27 cellular contexts compared by ENCODE assay signal in genomic region chrX:92270936-92271655, GRCh38.
DNase-seq lines count a peak whose midpoint lies in the region; ATAC-seq and TF ChIP-seq lines count a peak whose summit lies in the region.
"Had no signal": no experiment of that assay in that cellular context is flagged by ENCODE, and none has a peak within 500 bp of the region (broad histone marks: within the 10 kb centered on the region; RNA-seq: fewer than 3 reads in every experiment).

No MANE protein-coding gene starts in this region.

- H3K9me3 ChIP-seq in HUES48 (ENCODE audit: control insufficient read depth, insufficient read depth, low read length) (no peaks in the 10 kb centered on the region), iPS-18a (ENCODE audit: control insufficient read depth, low read depth, low read length) (no peaks in the 10 kb centered on the region)
- H3K9me3 ChIP-seq: tibial nerve had no signal

- H3K27ac ChIP-seq in HUES48 (ENCODE audit: low read depth, low read length) (peak overlapping the region; percentile 96), iPS-18a (ENCODE audit: low read length) (peak overlapping the region; percentile 92)
- H3K27ac ChIP-seq: foreskin keratinocyte had no signal

- peak overlapping the region; percentile 13; the same call in 1 of the 2 replicates for H3K4me3 Mint-ChIP-seq in WTC11
- H3K4me3 Mint-ChIP-seq: activated CD4-positive, alpha-beta memory T cell treated with anti-CD3 and anti-CD28 coated beads for 36 hours; activated naive CD8-positive, alpha-beta T cell treated with anti-CD3 and anti-CD28 coated beads for 36 hours; CD4-positive, CD25-positive, alpha-beta regulatory T cell; neural crest cell; stimulated activated naive CD8-positive, alpha-beta T cell treated with anti-CD3 and anti-CD28 coated beads, Interleukin-15, amount 100 ng/mL, for 72 hours had no signal

- H3K27ac Mint-ChIP-seq in WTC11, result peak overlapping the region; percentile 97
- H3K27ac Mint-ChIP-seq: activated CD4-positive, alpha-beta memory T cell treated with anti-CD3 and anti-CD28 coated beads for 36 hours; activated naive CD8-positive, alpha-beta T cell treated with anti-CD3 and anti-CD28 coated beads for 36 hours; CD4-positive, CD25-positive, alpha-beta regulatory T cell; stimulated activated naive CD8-positive, alpha-beta T cell treated with anti-CD3 and anti-CD28 coated beads, Interleukin-15, amount 100 ng/mL, for 72 hours had no signal

- H3K4me1 ChIP-seq in HUES48 (ENCODE audit: control insufficient read depth, insufficient read depth, low read length), result peaks cover 41% of the 10 kb centered on the region
- peaks cover 45% of the 10 kb centered on the region for H3K4me1 ChIP-seq in iPS-18a (ENCODE audit: control insufficient read depth, low read depth, low read length)
- H3K4me1 ChIP-seq: foreskin keratinocyte, tibial nerve had no signal

- H3K27me3 ChIP-seq in HUES48 (ENCODE audit: control insufficient read depth, insufficient read depth, low read length) (no peaks in the 10 kb centered on the region), iPS-18a (ENCODE audit: control insufficient read depth, insufficient read depth, low read length) (no peaks in the 10 kb centered on the region)
- H3K27me3 ChIP-seq: foreskin keratinocyte had no signal

- POLR2A ChIA-PET in WTC11 (lab: Charles Lee), result no interaction called here

- peak overlapping the region; percentile 38 for H3K4me3 ChIP-seq in HUES48 (ENCODE audit: low read depth, low read length)
- H3K4me3 ChIP-seq in iPS-18a (ENCODE audit: low read length), result peak overlapping the region; percentile 34
- H3K4me3 ChIP-seq: tibial nerve had no signal

- TF ChIP-seq CTCF in WTC11 (IDR thresholded peaks at IDR 0.05), result no peak

- peaks cover 7% of the 10 kb centered on the region for H3K9me3 Mint-ChIP-seq in WTC11
- H3K9me3 Mint-ChIP-seq: activated CD4-positive, alpha-beta memory T cell treated with anti-CD3 and anti-CD28 coated beads for 36 hours; activated naive CD8-positive, alpha-beta T cell treated with anti-CD3 and anti-CD28 coated beads for 36 hours; neural crest cell; stimulated activated naive CD8-positive, alpha-beta T cell treated with anti-CD3 and anti-CD28 coated beads, Interleukin-15, amount 100 ng/mL, for 72 hours had no signal

- CTCF ChIA-PET in WTC11 (lab: Charles Lee), result no interaction called here

- H3K27me3 Mint-ChIP-seq in WTC11 (ENCODE audit: low read depth), result no peaks in the 10 kb centered on the region; the same call in 1 of the 2 replicates
- H3K27me3 Mint-ChIP-seq: activated CD4-positive, alpha-beta memory T cell treated with anti-CD3 and anti-CD28 coated beads for 36 hours; activated naive CD8-positive, alpha-beta T cell treated with anti-CD3 and anti-CD28 coated beads for 36 hours; CD4-positive, CD25-positive, alpha-beta regulatory T cell; stimulated activated naive CD8-positive, alpha-beta T cell treated with anti-CD3 and anti-CD28 coated beads, Interleukin-15, amount 100 ng/mL, for 72 hours had no signal

- H3K4me1 Mint-ChIP-seq in WTC11, result peaks cover 52% of the 10 kb centered on the region
- H3K4me1 Mint-ChIP-seq: activated naive CD8-positive, alpha-beta T cell treated with anti-CD3 and anti-CD28 coated beads for 36 hours; stimulated activated naive CD8-positive, alpha-beta T cell treated with anti-CD3 and anti-CD28 coated beads, Interleukin-15, amount 100 ng/mL, for 72 hours had no signal

- DNase-seq in WTC11 (ENCODE audit: low spot score) (no peak), stromal cell of bone marrow (ENCODE audit: low read depth) (peak; percentile 1), HUDEP-2 (lab: John Stamatoyannopoulos, UW; ENCODE audit: unreplicated experiment in 76 of 76) (no peak)
- no peak for DNase-seq in stimulated activated CD4-positive, alpha-beta T cell treated with anti-CD3 and anti-CD28 coated beads, Interleukin-12 subunit alpha, Interleukin-12 subunit beta, amount 100 ng/mL, for 4 hours
- DNase-seq: activated CD4-positive, alpha-beta memory T cell treated with anti-CD3 and anti-CD28 coated beads for 36 hours; activated CD4-positive, CD25-positive, alpha-beta regulatory T cell; activated naive CD8-positive, alpha-beta T cell treated with anti-CD3 and anti-CD28 coated beads for 36 hours; CD4-positive, CD25-positive, alpha-beta regulatory T cell; DMS 273 treated with DMSO at 0.1 percent for 48 hours; effector CD8-positive, alpha-beta T cell; erythroblast; foreskin keratinocyte; Kasumi-1; NCI-H1048; NCI-H187; NCI-H2171 treated with DMSO at 0.1 percent for 48 hours; NCI-H69; SHP77; stimulated activated naive CD8-positive, alpha-beta T cell treated with anti-CD3 and anti-CD28 coated beads, Interleukin-15, amount 100 ng/mL, for 72 hours; SW 1271; T1000 had no signal

- H3K36me3 ChIP-seq in HUES48 (ENCODE audit: control insufficient read depth, insufficient read depth, low read length) (no peaks in the 10 kb centered on the region), iPS-18a (ENCODE audit: control insufficient read depth, low read depth, low read length) (no peaks in the 10 kb centered on the region)
- H3K36me3 ChIP-seq: tibial nerve had no signal

- ATAC-seq in WTC11 (peak; percentile 90), GM21786 (IDR thresholded peaks at IDR 0.05; ENCODE audit: unreplicated experiment) (no peak)
- ATAC-seq: foreskin keratinocyte; sciatic nerve; stimulated activated naive CD8-positive, alpha-beta T cell treated with anti-CD3 and anti-CD28 coated beads, Interleukin-15, amount 100 ng/mL, for 72 hours had no signal

- H3K36me3 Mint-ChIP-seq in WTC11, result peaks cover 7% of the 10 kb centered on the region
- H3K36me3 Mint-ChIP-seq: activated CD4-positive, alpha-beta memory T cell treated with anti-CD3 and anti-CD28 coated beads for 36 hours; activated naive CD8-positive, alpha-beta T cell treated with anti-CD3 and anti-CD28 coated beads for 36 hours; CD4-positive, CD25-positive, alpha-beta regulatory T cell had no signal

- peak overlapping the region; percentile 56 for H3K9ac ChIP-seq in HUES48 (ENCODE audit: low read depth, low read length)
- H3K9ac ChIP-seq in iPS-18a (ENCODE audit: low read length), result peak overlapping the region; percentile 51

TF ChIP-seq in WTC11, 78 proteins besides CTCF, POLR2A, EP300 and RAD21:
- TF ChIP-seq CBFB (CRISPR knock-in tag; IDR thresholded peaks at IDR 0.05; ENCODE audit: low read depth) (no peak), SP1 (CRISPR knock-in tag; conservative IDR thresholded peaks at IDR 0.05) (no peak), EMX1 (CRISPR knock-in tag; IDR thresholded peaks at IDR 0.05) (no peak)
